In the genomic region with DNA sequence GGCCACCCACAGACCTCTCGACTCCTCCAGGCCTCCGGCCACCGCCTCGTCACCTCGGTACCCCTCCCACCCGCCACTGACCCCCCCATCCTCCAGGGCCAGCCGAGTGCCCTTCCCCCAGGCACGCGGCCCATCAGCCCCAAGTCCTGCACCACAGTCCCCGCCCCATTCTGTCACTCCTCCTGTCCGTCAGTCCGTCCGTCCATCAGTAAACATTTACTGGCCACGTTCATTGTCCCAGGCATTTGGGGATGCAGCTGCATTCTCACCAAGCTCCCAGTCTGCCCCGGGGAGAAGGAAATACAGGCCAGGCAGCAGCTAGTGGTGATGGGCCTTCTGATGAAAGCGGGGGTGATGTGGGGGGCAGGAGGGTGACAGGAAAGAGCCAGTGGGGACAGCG, we compare ENCODE assay signal across 16 cellular contexts. TPM values are rescaled to one million over a fixed set of nuclear protein-coding genes. Genes with fewer than 3 reads are reported as not detected.
A peak's percentile ranks its signal among the peaks of the same experiment; 100 is the strongest.
DNase-seq lines count a peak whose midpoint lies in the region; ATAC-seq, FAIRE-seq and TF ChIP-seq lines count a peak whose summit lies in the region.
"Had no signal": no experiment of that assay in that cellular context is flagged by ENCODE, and none has a peak within 500 bp of the region (broad histone marks: within the 10 kb centered on the region; RNA-seq: fewer than 3 reads in every experiment).

No MANE protein-coding gene starts in this region.

- intact Hi-C loops in esophagus squamous epithelium (cut with DNase I) = no loop called here

- ATAC-seq in A549 (no peak), HG02588 (IDR thresholded peaks at IDR 0.05; ENCODE audit: unreplicated experiment) (no peak), GM19023 (IDR thresholded peaks at IDR 0.05; ENCODE audit: unreplicated experiment) (no peak), HG02870 (IDR thresholded peaks at IDR 0.05; ENCODE audit: unreplicated experiment) (no peak), HG03571 (IDR thresholded peaks at IDR 0.05; ENCODE audit: unreplicated experiment) (no peak)
- ATAC-seq: HCT116 had no signal

- no peaks in the 10 kb centered on the region for H3K36me3 ChIP-seq in BLaER1 treated with 17β-estradiol and CSF1 and Interleukin-3, amounts not matched to agents 10 nM and 100 nM
- H3K36me3 ChIP-seq in WERI-Rb-1 = no peaks in the 10 kb centered on the region
- no peaks in the 10 kb centered on the region for H3K36me3 ChIP-seq in esophagus squamous epithelium
- H3K36me3 ChIP-seq: BE2C had no signal

- POLR2A ChIA-PET in A549 (lab: Yijun Ruan, JAX) = no interaction called here

- H3K9me3 ChIP-seq in A549 = no peaks in the 10 kb centered on the region
- no peaks in the 10 kb centered on the region for H3K9me3 ChIP-seq in BLaER1 treated with 17β-estradiol and CSF1 and Interleukin-3, amounts not matched to agents 10 nM and 100 nM (replicated peaks in 1 of 11)
- H3K9me3 ChIP-seq in WERI-Rb-1 (ENCODE audit: severe bottlenecking) = no peaks in the 10 kb centered on the region
- no peaks in the 10 kb centered on the region for H3K9me3 ChIP-seq in esophagus squamous epithelium
- H3K9me3 ChIP-seq: BE2C, Caco-2 had no signal

- DNase-seq in A549 (ENCODE audit: low read depth in 1 of 2, low spot score in 1 of 2) (no peak), WERI-Rb-1 (no peak), esophagus squamous epithelium (lab: John Stamatoyannopoulos, UW) (no peak)
- DNase-seq: BE2C; Caco-2; CD8-positive, alpha-beta memory T cell; KG1 had no signal

- H3K9ac ChIP-seq in BLaER1 treated with 17β-estradiol and CSF1 and Interleukin-3, amounts not matched to agents 10 nM and 100 nM = peak overlapping the region in 1 of 11 experiments; percentile 30; a peak in 1 of 22 replicates

- TF ChIP-seq POLR2A in A549 (IDR thresholded peaks at IDR 0.05; ENCODE audit: low read length) = no peak
- TF ChIP-seq POLR2A in esophagus squamous epithelium (IDR thresholded peaks at IDR 0.05) = no peak

- WGBS in A549 (ENCODE audit: missing lambda C conversion rate) = 55% methylated on average over 7 of the region's 17 CpGs
- WGBS in esophagus squamous epithelium, 2 donors = 32 to 54% methylated on average over 4 to 6 of the region's 17 CpGs

- H3K27ac ChIP-seq in A549 (peak overlapping the region; percentile 40 to 56; a peak in 4 of 6 replicates), WERI-Rb-1 (0 out of 2 replicates have a peak overlapping the region, but pooled peaks have one; percentile 14), esophagus squamous epithelium (peak overlapping the region; percentile 84 to 94 (median 91))
- H3K27ac ChIP-seq in BLaER1 treated with 17β-estradiol and CSF1 and Interleukin-3, amounts not matched to agents 10 nM and 100 nM = no peak overlapping the region

- CTCF ChIA-PET in A549 (lab: Yijun Ruan, JAX) = interaction anchor here (1.0 to 4.3 kb wide), 3 partner anchors 10 to 142 kb away, joined by 3 to 23 read pairs (median 3); no protein-coding TSS in a partner anchor

- FAIRE-seq in A549 (lab: Jason Lieb, UNC) = no peak
- FAIRE-seq: A204.1, H54, HTR-8/SVneo had no signal

- H4K20me1 ChIP-seq in BLaER1 treated with 17β-estradiol and CSF1 and Interleukin-3, amounts not matched to agents 10 nM and 100 nM = peaks cover 0 to 6% (median 0%) of the 10 kb centered on the region in 11 experiments; a peak in 2 of 22 replicates

- H3K4me3 ChIP-seq in A549 = no peak overlapping the region
- H3K4me3 ChIP-seq in BLaER1 treated with 17β-estradiol and CSF1 and Interleukin-3, amounts not matched to agents 10 nM and 100 nM = no peak overlapping the region
- no peak overlapping the region for H3K4me3 ChIP-seq in WERI-Rb-1 (ENCODE audit: low read depth, low read length)
- H3K4me3 ChIP-seq in esophagus squamous epithelium = peak overlapping the region in 2 of 4 donors; percentile 9 to 26

- no peak for TF ChIP-seq EP300 in A549 (IDR thresholded peaks at IDR 0.05)

- no peak for TF ChIP-seq RAD21 in A549 (conservative IDR thresholded peaks at IDR 0.05 in 1 of 2, IDR thresholded peaks at IDR 0.05 in 1 of 2)

- no peak for TF ChIP-seq CTCF in A549 (IDR thresholded peaks at IDR 0.05)
- TF ChIP-seq CTCF in WERI-Rb-1 (IDR thresholded peaks at IDR 0.05; ENCODE audit: low read depth, low read length) = no peak
- no peak for TF ChIP-seq CTCF in esophagus squamous epithelium (IDR thresholded peaks at IDR 0.05)

- H3K27me3 ChIP-seq in BLaER1 treated with 17β-estradiol and CSF1 and Interleukin-3, amounts not matched to agents 10 nM and 100 nM = peaks cover 5 to 10% (median 8%) of the 10 kb centered on the region in 11 experiments; a peak in 14 of 22 replicates
- H3K27me3 ChIP-seq in WERI-Rb-1 (ENCODE audit: insufficient read depth, low read depth, severe bottlenecking) = no peaks in the 10 kb centered on the region
- peaks cover 0 to 5% (median 0%) of the 10 kb centered on the region in 4 donors for H3K27me3 ChIP-seq in esophagus squamous epithelium
- H3K27me3 ChIP-seq: BE2C had no signal

- H3K4me1 ChIP-seq in A549 (peaks cover 22% of the 10 kb centered on the region), esophagus squamous epithelium (peaks cover 72 to 100% (median 77%) of the 10 kb centered on the region in 3 donors)
- peaks cover 21 to 56% (median 47%) of the 10 kb centered on the region in 10 experiments for H3K4me1 ChIP-seq in BLaER1 treated with 17β-estradiol and CSF1 and Interleukin-3, amounts not matched to agents 10 nM and 100 nM

- H3K4me2 ChIP-seq in A549 = peak overlapping the region; percentile 34; the same call in 2 of the 3 replicates
- H3K4me2 ChIP-seq in BLaER1 treated with 17β-estradiol and CSF1 and Interleukin-3, amounts not matched to agents 10 nM and 100 nM = peak overlapping the region in 9 of 11 experiments; percentile 26 to 71 (median 53); a peak in 14 of 22 replicates

TF ChIP-seq in A549, 52 proteins besides CTCF, POLR2A, EP300 and RAD21 (continues in another document):
- TF ChIP-seq SMC3 (IDR thresholded peaks at IDR 0.05) (no peak), RFX5 (IDR thresholded peaks at IDR 0.05) (no peak), HMGXB4 (CRISPR knock-in tag; IDR thresholded peaks at IDR 0.05; ENCODE audit: borderline replicate concordance) (no peak), KDM5A (IDR thresholded peaks at IDR 0.05) (no peak), MAFK (IDR thresholded peaks at IDR 0.05; ENCODE audit: partially characterized antibody) (no peak), FOXS1 (CRISPR knock-in tag; IDR thresholded peaks at IDR 0.05) (no peak)

RNA-seq across cellular contexts. Expression of gene FGFR3, which starts 35.3 kb away (rescaled TPM):
- polyA plus RNA-seq in A549 (2011; rRNA removed) (1.6 and 1.9 TPM in 2 replicates), A549 (2017; fragmentation: RNase III; extraction: RNeasy Plus Mini Kit Qiagen cat#74134 plus additional on column Dnase treatment) (3.8 to 4.8 TPM (median 3.9 TPM) in 3 replicates)
- polyA plus RNA-seq in A549 (2012; cell fraction: cytosol; rRNA removed) = 4.4 and 7.0 TPM in 2 replicates
- 25.1 and 29.5 TPM in 2 replicates for polyA plus RNA-seq in A549 (2012; cell fraction: nucleus; rRNA removed)
- polyA minus RNA-seq in A549 (2011; rRNA and poly(A)+ RNA removed) = 1.4 and 1.5 TPM in 2 replicates
- 100 to 1,000 TPM; 175 to 307 (median 223) TPM for total RNA-seq in esophagus squamous epithelium
- polyA plus RNA-seq: CD8-positive, alpha-beta memory T cell had no signal

RNA-seq across cellular contexts. Expression of gene TACC3, which starts 36.5 kb away (rescaled TPM):
- polyA plus RNA-seq in A549 (2011; rRNA removed) (25.9 and 31.4 TPM in 2 replicates), A549 (2017; fragmentation: RNase III; extraction: RNeasy Plus Mini Kit Qiagen cat#74134 plus additional on column Dnase treatment) (67.3 to 77.2 TPM (median 70.6 TPM) in 3 replicates)
- 75.8 and 76.6 TPM in 2 replicates for polyA plus RNA-seq in A549 (2012; cell fraction: cytosol; rRNA removed)
- 168 and 176 TPM in 2 replicates for polyA plus RNA-seq in A549 (2012; cell fraction: nucleus; rRNA removed)
- polyA minus RNA-seq in A549 (2011; rRNA and poly(A)+ RNA removed) = 17.1 and 23.8 TPM in 2 replicates
- total RNA-seq in esophagus squamous epithelium = 10 to 100 TPM; 14.9 to 41.3 (median 19.6) TPM

RNA-seq across cellular contexts. Expression of gene TMEM129, which starts 36.7 kb away (rescaled TPM):
- polyA plus RNA-seq in A549 (2011; rRNA removed) (12.7 and 15.5 TPM in 2 replicates), A549 (2017; fragmentation: RNase III; extraction: RNeasy Plus Mini Kit Qiagen cat#74134 plus additional on column Dnase treatment) (15.0 to 20.5 TPM (median 20.4 TPM) in 3 replicates)
- polyA plus RNA-seq in A549 (2012; cell fraction: cytosol; rRNA removed) = 21.6 and 36.9 TPM in 2 replicates
- 39.4 and 63.8 TPM in 2 replicates for polyA plus RNA-seq in A549 (2012; cell fraction: nucleus; rRNA removed)
- polyA minus RNA-seq in A549 (2011; rRNA and poly(A)+ RNA removed) = 8.1 and 15.3 TPM in 2 replicates
- 10 to 100 TPM; 30.4 to 47.5 (median 38.3) TPM for total RNA-seq in esophagus squamous epithelium

RNA-seq across cellular contexts. Expression of gene SLBP, which starts 45.7 kb away (rescaled TPM):
- polyA plus RNA-seq in A549 (2011; rRNA removed) (66.7 and 89.9 TPM in 2 replicates), A549 (2017; fragmentation: RNase III; extraction: RNeasy Plus Mini Kit Qiagen cat#74134 plus additional on column Dnase treatment) (80.5 to 88.6 TPM (median 84.6 TPM) in 3 replicates)
- 50.6 and 56.4 TPM in 2 replicates for polyA plus RNA-seq in A549 (2012; cell fraction: cytosol; rRNA removed)
- 31.6 and 38.1 TPM in 2 replicates for polyA plus RNA-seq in A549 (2012; cell fraction: nucleus; rRNA removed)
- polyA minus RNA-seq in A549 (2011; rRNA and poly(A)+ RNA removed) = 14.0 and 18.2 TPM in 2 replicates
- 10 to 100 TPM; 32.4 to 60.1 (median 48.6) TPM for total RNA-seq in esophagus squamous epithelium

Comparison
In these comparisons a context has a peak if more than half of its experiments do, and no peak if none do; other contexts are left out.
1. H3K27ac ChIP-seq: peak in A549 (2 of 2), WERI-Rb-1 (single experiment) and esophagus squamous epithelium (4 of 4); none in BLaER1 treated with 17β-estradiol and CSF1 and Interleukin-3, amounts not matched to agents 10 nM and 100 nM (0 of 11).